ENCODE assay signal across 24 cellular contexts in genomic region chr3:143314291-143315093, GRCh38.
DNase-seq lines count a peak whose midpoint lies in the region; ATAC-seq and TF ChIP-seq lines count a peak whose summit lies in the region.
"Had no signal": no experiment of that assay in that cellular context is flagged by ENCODE, and none has a peak within 500 bp of the region (broad histone marks: within the 10 kb centered on the region; RNA-seq: fewer than 3 reads in every experiment).

No MANE protein-coding gene starts in this region.

- no peak overlapping the region for H3K4me2 ChIP-seq in mammary epithelial cell (ENCODE audit: insufficient read depth, low read depth, low read length)
- H3K4me2 ChIP-seq: BLaER1 had no signal

- H3K36me3 ChIP-seq in mammary epithelial cell (ENCODE audit: insufficient read depth, low read length): no peaks in the 10 kb centered on the region
- H3K36me3 ChIP-seq: BLaER1, cardiac muscle cell, thoracic aorta, WERI-Rb-1 had no signal

- TF ChIP-seq CTCF in Calu3 (IDR thresholded peaks at IDR 0.05; ENCODE audit: unreplicated experiment) (no peak), mammary epithelial cell (conservative IDR thresholded peaks at IDR 0.05 in 1 of 2, IDR thresholded peaks at IDR 0.05 in 1 of 2; ENCODE audit: extremely low read depth in 1 of 2, insufficient read depth in 1 of 2, low read depth in 1 of 2, low read length in 2 of 2) (no peak)

- H3K9me3 Mint-ChIP-seq in stimulated activated effector memory CD8-positive, alpha-beta T cell treated with anti-CD3 and anti-CD28 coated beads, Interleukin-12 subunit alpha, Interleukin-12 subunit beta, amount 100 ng/mL, for 72 hours: no peaks in the 10 kb centered on the region
- H3K9me3 Mint-ChIP-seq in Calu3 (ENCODE audit: low read depth, unreplicated experiment): no peaks in the 10 kb centered on the region
- H3K9me3 Mint-ChIP-seq: stimulated activated naive B cell treated with anti-CD40 and anti-IgM and Interleukin-4, amounts not matched to agents 10 μg/mL and 1 μg/mL and 100 μg/mL, for 72 hours had no signal

- H3K27ac ChIP-seq in mammary epithelial cell (ENCODE audit: insufficient read depth, low read depth, low read length): no peak overlapping the region
- H3K27ac ChIP-seq: BLaER1, cardiac muscle cell, thoracic aorta, WERI-Rb-1 had no signal

- peak; percentile 37 for ATAC-seq in stimulated activated effector memory CD8-positive, alpha-beta T cell treated with anti-CD3 and anti-CD28 coated beads, Interleukin-12 subunit alpha, Interleukin-12 subunit beta, amount 100 ng/mL, for 72 hours
- no peak for ATAC-seq in esophagus mucosa
- ATAC-seq: PC-3; stimulated activated naive B cell treated with anti-CD40 and anti-IgM and Interleukin-4, amounts not matched to agents 10 μg/mL and 1 μg/mL and 100 μg/mL, for 72 hours; T-helper 17 cell had no signal

- H3K79me2 ChIP-seq in mammary epithelial cell (ENCODE audit: insufficient read depth, low read length): no peaks in the 10 kb centered on the region

- no peaks in the 10 kb centered on the region for H4K20me1 ChIP-seq in mammary epithelial cell (ENCODE audit: insufficient read depth, low read length)
- H4K20me1 ChIP-seq: BLaER1 had no signal

- no peaks in the 10 kb centered on the region for H3K4me1 ChIP-seq in mammary epithelial cell (ENCODE audit: insufficient read depth, low read length)
- H3K4me1 ChIP-seq: BLaER1 had no signal

- H3K9ac ChIP-seq in mammary epithelial cell (ENCODE audit: insufficient read depth, low read length): no peak overlapping the region
- H3K9ac ChIP-seq: BLaER1 had no signal

- no peaks in the 10 kb centered on the region for H3K4me1 Mint-ChIP-seq in stimulated activated effector memory CD8-positive, alpha-beta T cell treated with anti-CD3 and anti-CD28 coated beads, Interleukin-12 subunit alpha, Interleukin-12 subunit beta, amount 100 ng/mL, for 72 hours
- H3K4me1 Mint-ChIP-seq in Calu3 (ENCODE audit: low read depth, unreplicated experiment): no peaks in the 10 kb centered on the region
- H3K4me1 Mint-ChIP-seq: stimulated activated naive B cell treated with anti-CD40 and anti-IgM and Interleukin-4, amounts not matched to agents 10 μg/mL and 1 μg/mL and 100 μg/mL, for 72 hours had no signal

- dilution Hi-C loops in mammary epithelial cell (cut with HindIII; ENCODE audit: low sequenced_read_pairs): no loop called here

- in situ Hi-C loops in mammary epithelial cell (cut with MboI; ENCODE audit: low sequenced_read_pairs in 2 of 2): no loop called here

- 57% methylated on average over 8 of the region's 8 CpGs for WGBS in mammary epithelial cell (ENCODE audit: low coverage, missing lambda C conversion rate)

- peaks cover 5% of the 10 kb centered on the region for H3K27me3 ChIP-seq in mammary epithelial cell (ENCODE audit: insufficient read depth, low read length)
- H3K27me3 ChIP-seq: BLaER1, cardiac muscle cell had no signal

- H3K9me3 ChIP-seq in mammary epithelial cell (replicated peaks; ENCODE audit: insufficient read depth, low read length): no peaks in the 10 kb centered on the region
- H3K9me3 ChIP-seq: BLaER1, thoracic aorta had no signal

- no TSS peak for BruUV-seq in Calu3 (replicated peaks; lab: Mats Ljungman, UMichigan)
- no TSS peak for BruUV-seq in mammary epithelial cell (replicated peaks; lab: Mats Ljungman, UMichigan)

- intact Hi-C loops in Calu3 (cut with micrococcal nuclease; ENCODE audit: unreplicated experiment) (no loop called here), mammary epithelial cell (cut with micrococcal nuclease) (no loop called here)

- CTCF ChIA-PET in Calu3 (lab: Charles Lee) (no interaction called here), mammary epithelial cell (lab: Charles Lee; ENCODE audit: low non-redundant PET) (no interaction called here)

- H3K27ac Mint-ChIP-seq in stimulated activated effector memory CD8-positive, alpha-beta T cell treated with anti-CD3 and anti-CD28 coated beads, Interleukin-12 subunit alpha, Interleukin-12 subunit beta, amount 100 ng/mL, for 72 hours: no peak overlapping the region
- no peak overlapping the region for H3K27ac Mint-ChIP-seq in Calu3 (ENCODE audit: unreplicated experiment)
- H3K27ac Mint-ChIP-seq: progenitor cell of endocrine pancreas; stimulated activated naive B cell treated with anti-CD40 and anti-IgM and Interleukin-4, amounts not matched to agents 10 μg/mL and 1 μg/mL and 100 μg/mL, for 72 hours; T-helper 17 cell had no signal

- H2AFZ ChIP-seq in mammary epithelial cell (ENCODE audit: low read depth, low read length): no peak overlapping the region

- no peaks in the 10 kb centered on the region for H3K36me3 Mint-ChIP-seq in stimulated activated effector memory CD8-positive, alpha-beta T cell treated with anti-CD3 and anti-CD28 coated beads, Interleukin-12 subunit alpha, Interleukin-12 subunit beta, amount 100 ng/mL, for 72 hours
- no peaks in the 10 kb centered on the region for H3K36me3 Mint-ChIP-seq in Calu3 (ENCODE audit: insufficient read depth, unreplicated experiment)
- H3K36me3 Mint-ChIP-seq: stimulated activated naive B cell treated with anti-CD40 and anti-IgM and Interleukin-4, amounts not matched to agents 10 μg/mL and 1 μg/mL and 100 μg/mL, for 72 hours had no signal

- peak; percentile 31 for DNase-seq in EH (ENCODE audit: low read depth)
- peak; percentile 96 for DNase-seq in RPMI7951 (ENCODE audit: low read depth)
- peak; percentile 93 for DNase-seq in fibroblast of peridontal ligament (ENCODE audit: extremely low read depth)
- no peak for DNase-seq in stimulated activated effector memory CD8-positive, alpha-beta T cell treated with anti-CD3 and anti-CD28 coated beads, Interleukin-12 subunit alpha, Interleukin-12 subunit beta, amount 100 ng/mL, for 72 hours (ENCODE audit: low spot score in 2 of 2)
- DNase-seq in Calu3: no peak
- DNase-seq in mammary epithelial cell: no peak
- DNase-seq: activated gamma-delta T cell treated with Interleukin-2 at 50 U/mL for 16 hours; amygdala; dermis blood vessel endothelial cell; IMR-90; mesendoderm; MM.1S; NCI-H187; NCI-H2227 treated with DMSO at 0.1 percent for 48 hours; PC-3; stimulated activated CD4-positive, alpha-beta T cell treated with anti-CD3 and anti-CD28 coated beads, Interleukin-1b, Interleukin-23, amount 100 ng/mL, for 48 hours; stimulated activated naive B cell treated with anti-CD40 and anti-IgM and Interleukin-4, amounts not matched to agents 10 μg/mL and 1 μg/mL and 100 μg/mL, for 72 hours; T-helper 17 cell; WERI-Rb-1 had no signal

- H3K4me3 ChIP-seq in mammary epithelial cell (replicated peaks in 1 of 3; ENCODE audit: insufficient read depth in 1 of 3, low read depth in 2 of 3, low read length in 3 of 3): no peak overlapping the region
- H3K4me3 ChIP-seq: BLaER1, cardiac muscle cell, thoracic aorta had no signal

- H3K4me3 Mint-ChIP-seq in stimulated activated effector memory CD8-positive, alpha-beta T cell treated with anti-CD3 and anti-CD28 coated beads, Interleukin-12 subunit alpha, Interleukin-12 subunit beta, amount 100 ng/mL, for 72 hours: no peak overlapping the region
- no peak overlapping the region for H3K4me3 Mint-ChIP-seq in Calu3 (ENCODE audit: low read depth, unreplicated experiment)
- H3K4me3 Mint-ChIP-seq: stimulated activated naive B cell treated with anti-CD40 and anti-IgM and Interleukin-4, amounts not matched to agents 10 μg/mL and 1 μg/mL and 100 μg/mL, for 72 hours; T-helper 17 cell had no signal

- peaks cover 74% of the 10 kb centered on the region for H3K27me3 Mint-ChIP-seq in Calu3 (ENCODE audit: unreplicated experiment)
- H3K27me3 Mint-ChIP-seq: stimulated activated naive B cell treated with anti-CD40 and anti-IgM and Interleukin-4, amounts not matched to agents 10 μg/mL and 1 μg/mL and 100 μg/mL, for 72 hours; T-helper 17 cell had no signal

Comparison
In these comparisons a context has a peak if more than half of its experiments do, and no peak if none do; other contexts are left out.
1. DNase-seq: peak in EH (single experiment), RPMI7951 (single experiment) and fibroblast of peridontal ligament (single experiment); none in stimulated activated effector memory CD8-positive, alpha-beta T cell treated with anti-CD3 and anti-CD28 coated beads, Interleukin-12 subunit alpha, Interleukin-12 subunit beta, amount 100 ng/mL, for 72 hours (0 of 2), Calu3 (single experiment) and mammary epithelial cell (single experiment).